In the genomic region with DNA sequence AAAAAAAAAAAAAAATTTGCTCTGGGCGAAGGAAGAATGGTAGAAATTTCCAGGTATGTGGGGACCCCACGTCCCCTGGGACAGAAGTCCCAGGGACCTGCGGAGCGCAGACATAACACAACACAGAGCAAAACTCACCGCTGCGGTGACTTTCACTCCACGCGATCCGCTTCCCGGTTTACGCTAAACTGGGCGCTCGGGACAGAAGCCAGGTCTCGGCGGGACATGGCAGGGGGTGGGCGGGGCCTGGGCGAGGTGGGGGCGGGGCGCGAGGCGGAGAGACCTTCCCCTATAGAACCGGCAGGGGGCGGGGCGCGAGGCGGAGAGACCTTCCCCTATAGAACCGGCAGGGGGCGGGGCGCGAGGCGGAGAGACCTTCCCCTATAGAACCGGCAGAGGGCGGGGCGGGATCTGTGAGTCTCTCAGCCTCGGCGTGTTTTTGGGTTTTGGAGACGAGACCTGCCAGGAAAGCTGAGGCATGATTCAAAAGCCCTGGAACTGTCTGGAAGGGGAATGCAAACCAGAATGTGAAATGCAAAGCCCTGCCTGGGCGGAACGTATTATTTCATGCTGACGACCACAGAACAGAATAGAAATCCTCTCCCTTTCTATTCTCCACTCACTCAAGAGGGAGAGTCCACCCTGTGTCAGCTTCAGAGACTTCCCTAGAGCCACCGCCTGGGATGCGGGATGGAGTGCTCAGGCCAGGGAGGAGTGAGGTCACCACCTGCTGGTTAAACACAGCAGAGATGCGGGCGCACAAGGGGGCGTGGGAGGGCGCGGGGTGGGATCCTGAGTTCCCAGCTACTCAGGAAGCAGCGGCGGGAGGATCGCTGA, we compare ENCODE assay signal across 8 cellular contexts. TPM values are rescaled to one million over a fixed set of nuclear protein-coding genes. Genes with fewer than 3 reads are reported as not detected.
DNase-seq lines count a peak whose midpoint lies in the region; ATAC-seq and TF ChIP-seq lines count a peak whose summit lies in the region.

No MANE protein-coding gene starts in this region.

- no peaks in the 10 kb centered on the region for H3K4me1 ChIP-seq in endodermal cell (ENCODE audit: control insufficient read depth, insufficient read depth, low read length)

- H3K9me3 Mint-ChIP-seq in endodermal cell, result peaks cover 17% of the 10 kb centered on the region

- peak overlapping the region; percentile 16 for H3K27ac ChIP-seq in endodermal cell (ENCODE audit: low read depth, low read length)

- peak overlapping the region; percentile 49 for H3K9ac ChIP-seq in endodermal cell (ENCODE audit: extremely low read depth, low read length, poor library complexity, severe bottlenecking)

- peak; percentile 57 for DNase-seq in GDM1 (lab: John Stamatoyannopoulos, UW)
- peak; percentile 43 for DNase-seq in NCI-H748 treated with DMSO at 0.1 percent for 48 hours (lab: John Stamatoyannopoulos, UW)
- DNase-seq in activated CD8-positive, alpha-beta memory T cell treated with anti-CD3 and anti-CD28 coated beads, Interleukin-2, amount 50 U/mL, for 48 hours, result peak; percentile 82
- DNase-seq in endodermal cell, result peak; percentile 91
- peak; percentile 20 for DNase-seq in midbrain (lab: John Stamatoyannopoulos, UW)
- DNase-seq in stimulated activated CD8-positive, alpha-beta memory T cell treated with anti-CD3 and anti-CD28 coated beads, Interleukin-12 subunit alpha, Interleukin-12 subunit beta, amount 100 ng/mL, for 4 hours (ENCODE audit: low read depth), result peak; percentile 54

- TF ChIP-seq CTCF in endodermal cell (conservative IDR thresholded peaks at IDR 0.05), result peak; percentile 93

- H3K4me3 Mint-ChIP-seq in endodermal cell, result peak overlapping the region; percentile 72

- peaks cover 13% of the 10 kb centered on the region for H3K4me1 Mint-ChIP-seq in endodermal cell

- 2 to 6% methylated on average over 7 to 50 of the region's 50 CpGs for WGBS in endodermal cell (ENCODE audit: insufficient coverage in 1 of 2, insufficient read length in 1 of 2), 2 experiments

- H3K27ac Mint-ChIP-seq in endodermal cell, result peak overlapping the region; percentile 92

- H3K36me3 ChIP-seq in endodermal cell (ENCODE audit: control insufficient read depth, insufficient read depth, low read length), result peaks cover 11% of the 10 kb centered on the region

- no peaks in the 10 kb centered on the region for H3K27me3 ChIP-seq in endodermal cell (ENCODE audit: control insufficient read depth, insufficient read depth, low read length, poor library complexity, severe bottlenecking)

- H3K27me3 Mint-ChIP-seq in endodermal cell (ENCODE audit: insufficient read depth), result peaks cover 54% of the 10 kb centered on the region

- peak overlapping the region; percentile 82 for H3K4me3 ChIP-seq in endodermal cell (ENCODE audit: low read length)

- ATAC-seq in GM18909 (IDR thresholded peaks at IDR 0.05; ENCODE audit: poor library complexity, unreplicated experiment), result no peak
- no peak for ATAC-seq in HG03565 (IDR thresholded peaks at IDR 0.05; ENCODE audit: unreplicated experiment)

- H3K36me3 Mint-ChIP-seq in endodermal cell (ENCODE audit: low read depth), result peaks cover 17% of the 10 kb centered on the region

- peaks cover 6% of the 10 kb centered on the region for H3K9me3 ChIP-seq in endodermal cell (ENCODE audit: control insufficient read depth, low read length)

RNA-seq across cellular contexts. Expression of gene ERVV-1, which starts 20.2 kb away (rescaled TPM):
- total RNA-seq in endodermal cell, result not detected
- not detected for polyA plus RNA-seq in endodermal cell (2013, experiment 1 of 2)
- polyA plus RNA-seq in endodermal cell (2013, experiment 2 of 2), result not detected

RNA-seq across cellular contexts. Expression of gene ZNF816, which starts 30.9 kb away (rescaled TPM):
- total RNA-seq in endodermal cell, result 10 to 100 TPM; 20.7 to 24.8 TPM
- polyA plus RNA-seq in endodermal cell (2013, experiment 1 of 2), result 13.4 TPM
- polyA plus RNA-seq in endodermal cell (2013, experiment 2 of 2), result 13.3 TPM

RNA-seq across cellular contexts. Expression of gene ERVV-2, which starts 51.0 kb away (rescaled TPM):
- not detected for total RNA-seq in endodermal cell
- not detected for polyA plus RNA-seq in endodermal cell (2013, experiment 1 of 2)
- polyA plus RNA-seq in endodermal cell (2013, experiment 2 of 2), result not detected

Comparison
In these comparisons a context has a peak if more than half of its experiments do, and no peak if none do; other contexts are left out.
1. DNase-seq: peak in every context shown above with its lines; median percentile 91 in endodermal cell; 82 in activated CD8-positive, alpha-beta memory T cell treated with anti-CD3 and anti-CD28 coated beads, Interleukin-2, amount 50 U/mL, for 48 hours; 57 in GDM1; 54 in stimulated activated CD8-positive, alpha-beta memory T cell treated with anti-CD3 and anti-CD28 coated beads, Interleukin-12 subunit alpha, Interleukin-12 subunit beta, amount 100 ng/mL, for 4 hours; 43 in NCI-H748 treated with DMSO at 0.1 percent for 48 hours; 20 in midbrain.